Comparison of ENCODE assay signal across 18 cellular contexts in genomic region chr12:71759941-71760340, GRCh38. TPM values are rescaled to one million over a fixed set of nuclear protein-coding genes. Genes with fewer than 3 reads are reported as not detected.
DNase-seq lines count a peak whose midpoint lies in the region; ATAC-seq and TF ChIP-seq lines count a peak whose summit lies in the region.
"Had no signal": no experiment of that assay in that cellular context is flagged by ENCODE, and none has a peak within 500 bp of the region (broad histone marks: within the 10 kb centered on the region; RNA-seq: fewer than 3 reads in every experiment).

No MANE protein-coding gene starts in this region.

- ATAC-seq in activated T-helper 17 cell treated with anti-CD3 and anti-CD28 coated beads, Interleukin-2, amount 50 U/mL, for 72 hours (replicated peaks), result no peak
- ATAC-seq in naive thymus-derived CD4-positive, alpha-beta T cell, result no peak
- ATAC-seq in aorta (ENCODE audit: low FRiP score) (no peak), HG03432 (IDR thresholded peaks at IDR 0.05; ENCODE audit: unreplicated experiment) (no peak)
- no peak for ATAC-seq in activated CD8-positive, alpha-beta T cell treated with anti-CD3 and anti-CD28 coated beads for 36 hours
- ATAC-seq: A549 had no signal

- H3K9me3 ChIP-seq in HEK293 (ENCODE audit: control insufficient read depth, insufficient read depth, low read depth, low read length) (no peaks in the 10 kb centered on the region), aorta (ENCODE audit: control insufficient read depth, low read length) (no peaks in the 10 kb centered on the region)
- peaks cover 0 to 20% (median 0%) of the 10 kb centered on the region in 3 experiments for H3K9me3 ChIP-seq in naive thymus-derived CD4-positive, alpha-beta T cell (ENCODE audit: control insufficient read depth in 2 of 3, low read length in 3 of 3)

- H3K27me3 Mint-ChIP-seq in activated CD4-positive, alpha-beta memory T cell treated with anti-CD3 and anti-CD28 coated beads for 36 hours, result no peaks in the 10 kb centered on the region
- H3K27me3 Mint-ChIP-seq in activated CD4-positive, alpha-beta memory T cell treated with anti-CD3 and anti-CD28 coated beads, Interleukin-2, amount 10 ng/mL, durations not matched to agents 7 days and 5 days, result no peaks in the 10 kb centered on the region
- no peaks in the 10 kb centered on the region for H3K27me3 Mint-ChIP-seq in activated T-helper 17 cell treated with anti-CD3 and anti-CD28 coated beads, Interleukin-2, amount 50 U/mL, for 72 hours
- no peaks in the 10 kb centered on the region for H3K27me3 Mint-ChIP-seq in naive thymus-derived CD4-positive, alpha-beta T cell
- no peaks in the 10 kb centered on the region for H3K27me3 Mint-ChIP-seq in activated CD8-positive, alpha-beta T cell treated with anti-CD3 and anti-CD28 coated beads for 36 hours

- H3K27ac ChIP-seq in HEK293 (ENCODE audit: extremely low read depth, low read depth, low read length) (no peak overlapping the region), aorta (ENCODE audit: low read depth in 1 of 2, low read length in 2 of 2) (no peak overlapping the region)
- no peak overlapping the region for H3K27ac ChIP-seq in naive thymus-derived CD4-positive, alpha-beta T cell (ENCODE audit: low read depth, low read length)
- H3K27ac ChIP-seq: 22Rv1, A549, KMS-11 had no signal

- H3K27me3 ChIP-seq in naive thymus-derived CD4-positive, alpha-beta T cell (ENCODE audit: control insufficient read depth in 2 of 2, insufficient read depth in 2 of 2, low read length in 2 of 2), result no peaks in the 10 kb centered on the region
- no peaks in the 10 kb centered on the region for H3K27me3 ChIP-seq in aorta (ENCODE audit: control insufficient read depth in 1 of 2, insufficient read depth in 2 of 2, low read length in 1 of 2)

- H3K4me1 ChIP-seq in HEK293 (ENCODE audit: control insufficient read depth, insufficient read depth, low read length) (no peaks in the 10 kb centered on the region), aorta (ENCODE audit: control insufficient read depth in 1 of 2, insufficient read depth in 2 of 2, low read length in 2 of 2) (peaks cover 3 to 5% of the 10 kb centered on the region in 2 donors)
- peaks cover 11 to 16% of the 10 kb centered on the region in 2 donors for H3K4me1 ChIP-seq in naive thymus-derived CD4-positive, alpha-beta T cell (ENCODE audit: control insufficient read depth in 2 of 2, insufficient read depth in 2 of 2, low read length in 2 of 2)

- WGBS in aorta, 2 donors, result 93% methylated on average over 3 of the region's 3 CpGs

- CTCF ChIA-PET in activated CD4-positive, alpha-beta memory T cell treated with anti-CD3 and anti-CD28 coated beads for 36 hours (lab: Charles Lee), result interaction anchor here (0.6 to 2.5 kb wide), 3 partner anchors 13 to 68 kb away, joined by 3 to 8 read pairs (median 5); no protein-coding TSS in a partner anchor
- CTCF ChIA-PET in activated CD4-positive, alpha-beta memory T cell treated with anti-CD3 and anti-CD28 coated beads, Interleukin-2, amount 10 ng/mL, durations not matched to agents 7 days and 5 days (lab: Charles Lee), result interaction anchor here (1.3 kb wide), 1 partner anchor 13 kb away, joined by 3 read pairs; no protein-coding TSS in a partner anchor
- CTCF ChIA-PET in HEK293 (lab: Yijun Ruan, JAX), result interaction anchor here (1.9 kb wide), 1 partner anchor 20 kb away, joined by 9 read pairs; no protein-coding TSS in a partner anchor
- CTCF ChIA-PET in naive thymus-derived CD4-positive, alpha-beta T cell (lab: Charles Lee), result no interaction called here
- CTCF ChIA-PET in activated CD8-positive, alpha-beta T cell treated with anti-CD3 and anti-CD28 coated beads for 36 hours (lab: Charles Lee), result interaction anchor here (1.1 to 3.0 kb wide), 4 partner anchors 13 to 123 kb away, joined by 3 to 14 read pairs (median 5); no protein-coding TSS in a partner anchor

- intact Hi-C loops in activated CD4-positive, alpha-beta memory T cell treated with anti-CD3 and anti-CD28 coated beads for 36 hours (cut with micrococcal nuclease), result loop anchor here (5.0 to 10.0 kb wide), 2 partner anchors 47 to 1515 kb away; partner anchors contain the start of gene CNOT2
- intact Hi-C loops in naive thymus-derived CD4-positive, alpha-beta T cell (cut with micrococcal nuclease), result loop anchor here in 1 of 2 donors (10.0 kb wide), 1 partner anchor 1515 kb away; the partner anchor contains the start of gene CNOT2
- intact Hi-C loops in aorta (cut with DNase I), result loop anchor here (10.0 kb wide), 3 partner anchors 75 to 345 kb away; partner anchors contain the start of genes TBC1D15 (in 2 of the 2), THAP2 (in 1 of the 2) and ZFC3H1 (in 1 of the 2)
- intact Hi-C loops in activated CD8-positive, alpha-beta T cell treated with anti-CD3 and anti-CD28 coated beads for 36 hours (cut with micrococcal nuclease), result no loop called here

- H3K36me3 ChIP-seq in HEK293 (ENCODE audit: control insufficient read depth in 2 of 2, insufficient read depth in 1 of 2, low read length in 2 of 2), result peaks cover 9 to 44% of the 10 kb centered on the region in 2 experiments; a peak in 2 of 3 replicates
- peaks cover 5 to 33% (median 7%) of the 10 kb centered on the region in 3 experiments for H3K36me3 ChIP-seq in naive thymus-derived CD4-positive, alpha-beta T cell (ENCODE audit: control insufficient read depth in 2 of 3, insufficient read depth in 3 of 3, low read length in 3 of 3)
- no peaks in the 10 kb centered on the region for H3K36me3 ChIP-seq in aorta (ENCODE audit: control insufficient read depth in 1 of 2, insufficient read depth in 2 of 2, low read length in 1 of 2)

- TF ChIP-seq CTCF in HEK293 (tag by site-specific recombination; IDR thresholded peaks at IDR 0.05), result no peak
- no peak for TF ChIP-seq CTCF in activated CD8-positive, alpha-beta T cell treated with anti-CD3 and anti-CD28 coated beads for 36 hours (IDR thresholded peaks at IDR 0.05)

- H3K27ac Mint-ChIP-seq in activated CD4-positive, alpha-beta memory T cell treated with anti-CD3 and anti-CD28 coated beads for 36 hours, result peak overlapping the region; percentile 23
- no peak overlapping the region for H3K27ac Mint-ChIP-seq in activated CD4-positive, alpha-beta memory T cell treated with anti-CD3 and anti-CD28 coated beads, Interleukin-2, amount 10 ng/mL, durations not matched to agents 7 days and 5 days
- H3K27ac Mint-ChIP-seq in activated T-helper 17 cell treated with anti-CD3 and anti-CD28 coated beads, Interleukin-2, amount 50 U/mL, for 72 hours, result no peak overlapping the region
- no peak overlapping the region for H3K27ac Mint-ChIP-seq in naive thymus-derived CD4-positive, alpha-beta T cell
- no peak overlapping the region for H3K27ac Mint-ChIP-seq in activated CD8-positive, alpha-beta T cell treated with anti-CD3 and anti-CD28 coated beads for 36 hours
- H3K27ac Mint-ChIP-seq: HFFc6 had no signal

- no peak overlapping the region for H3K4me3 Mint-ChIP-seq in activated CD4-positive, alpha-beta memory T cell treated with anti-CD3 and anti-CD28 coated beads for 36 hours
- no peak overlapping the region for H3K4me3 Mint-ChIP-seq in activated CD4-positive, alpha-beta memory T cell treated with anti-CD3 and anti-CD28 coated beads, Interleukin-2, amount 10 ng/mL, durations not matched to agents 7 days and 5 days
- peak overlapping the region; percentile 95 for H3K4me3 Mint-ChIP-seq in activated T-helper 17 cell treated with anti-CD3 and anti-CD28 coated beads, Interleukin-2, amount 50 U/mL, for 72 hours
- peak overlapping the region in 5 of 10 donors; percentile 27 to 57 (median 42) for H3K4me3 Mint-ChIP-seq in naive thymus-derived CD4-positive, alpha-beta T cell
- H3K4me3 Mint-ChIP-seq in activated CD8-positive, alpha-beta T cell treated with anti-CD3 and anti-CD28 coated beads for 36 hours, result no peak overlapping the region
- H3K4me3 Mint-ChIP-seq: CD14-positive monocyte, HFFc6 had no signal

- H3K9me3 Mint-ChIP-seq in activated CD4-positive, alpha-beta memory T cell treated with anti-CD3 and anti-CD28 coated beads for 36 hours, result peaks cover 40% of the 10 kb centered on the region
- H3K9me3 Mint-ChIP-seq in activated CD4-positive, alpha-beta memory T cell treated with anti-CD3 and anti-CD28 coated beads, Interleukin-2, amount 10 ng/mL, durations not matched to agents 7 days and 5 days, result peaks cover 36% of the 10 kb centered on the region
- H3K9me3 Mint-ChIP-seq in activated T-helper 17 cell treated with anti-CD3 and anti-CD28 coated beads, Interleukin-2, amount 50 U/mL, for 72 hours, result peaks cover 4% of the 10 kb centered on the region
- H3K9me3 Mint-ChIP-seq in naive thymus-derived CD4-positive, alpha-beta T cell, result peaks cover 0 to 62% (median 21%) of the 10 kb centered on the region in 11 donors
- peaks cover 23% of the 10 kb centered on the region for H3K9me3 Mint-ChIP-seq in activated CD8-positive, alpha-beta T cell treated with anti-CD3 and anti-CD28 coated beads for 36 hours

- no peak for DNase-seq in activated CD4-positive, alpha-beta memory T cell treated with anti-CD3 and anti-CD28 coated beads for 36 hours
- DNase-seq in activated CD4-positive, alpha-beta memory T cell treated with anti-CD3 and anti-CD28 coated beads, Interleukin-2, amount 10 ng/mL, durations not matched to agents 7 days and 5 days, result no peak
- no peak for DNase-seq in naive thymus-derived CD4-positive, alpha-beta T cell
- DNase-seq in aorta, result no peak
- no peak for DNase-seq in activated CD8-positive, alpha-beta T cell treated with anti-CD3 and anti-CD28 coated beads for 36 hours
- DNase-seq: AML-193; CD8-positive, alpha-beta memory T cell; COR-L47; GOT3; HFFc6 had no signal

- H3K4me3 ChIP-seq in HEK293 (ENCODE audit: low read depth, low read length) (no peak overlapping the region), aorta (ENCODE audit: low read length in 2 of 2) (no peak overlapping the region)
- H3K4me3 ChIP-seq in naive thymus-derived CD4-positive, alpha-beta T cell (ENCODE audit: low read length), result peak overlapping the region; percentile 0
- H3K4me3 ChIP-seq: A549, HAP-1 had no signal

- peaks cover 71% of the 10 kb centered on the region for H3K36me3 Mint-ChIP-seq in activated CD4-positive, alpha-beta memory T cell treated with anti-CD3 and anti-CD28 coated beads for 36 hours
- H3K36me3 Mint-ChIP-seq in activated CD4-positive, alpha-beta memory T cell treated with anti-CD3 and anti-CD28 coated beads, Interleukin-2, amount 10 ng/mL, durations not matched to agents 7 days and 5 days (ENCODE audit: low read depth), result peaks cover 67% of the 10 kb centered on the region
- peaks cover 91% of the 10 kb centered on the region for H3K36me3 Mint-ChIP-seq in activated T-helper 17 cell treated with anti-CD3 and anti-CD28 coated beads, Interleukin-2, amount 50 U/mL, for 72 hours (ENCODE audit: low read depth)
- peaks cover 8 to 65% (median 55%) of the 10 kb centered on the region in 5 donors for H3K36me3 Mint-ChIP-seq in naive thymus-derived CD4-positive, alpha-beta T cell
- peaks cover 79% of the 10 kb centered on the region for H3K36me3 Mint-ChIP-seq in activated CD8-positive, alpha-beta T cell treated with anti-CD3 and anti-CD28 coated beads for 36 hours (ENCODE audit: low read depth)

- POLR2A ChIA-PET in activated CD4-positive, alpha-beta memory T cell treated with anti-CD3 and anti-CD28 coated beads for 36 hours (lab: Charles Lee), result interaction anchor here (0.5 to 1.0 kb wide), 2 partner anchors 80 to 1981 kb away, joined by 3 read pairs; partner anchors contain the start of gene TBC1D15
- POLR2A ChIA-PET in activated CD4-positive, alpha-beta memory T cell treated with anti-CD3 and anti-CD28 coated beads, Interleukin-2, amount 10 ng/mL, durations not matched to agents 7 days and 5 days (lab: Charles Lee), result interaction anchor here (1.5 kb wide), 1 partner anchor 79 kb away, joined by 3 read pairs; no protein-coding TSS in a partner anchor
- POLR2A ChIA-PET in HEK293 (lab: Yijun Ruan, JAX), result no interaction called here
- POLR2A ChIA-PET in naive thymus-derived CD4-positive, alpha-beta T cell (lab: Charles Lee), result interaction anchor here (0.6 to 2.9 kb wide), 3 partner anchors 74 to 87 kb away, joined by 4 to 18 read pairs (median 8); partner anchors contain the start of genes TBC1D15 and TMEM19
- POLR2A ChIA-PET in activated CD8-positive, alpha-beta T cell treated with anti-CD3 and anti-CD28 coated beads for 36 hours (lab: Charles Lee), result interaction anchor here (1.3 kb wide), 1 partner anchor 13 kb away, joined by 5 read pairs; no protein-coding TSS in a partner anchor

- peaks cover 48% of the 10 kb centered on the region for H3K4me1 Mint-ChIP-seq in activated CD4-positive, alpha-beta memory T cell treated with anti-CD3 and anti-CD28 coated beads for 36 hours (ENCODE audit: low read depth)
- peaks cover 34% of the 10 kb centered on the region for H3K4me1 Mint-ChIP-seq in activated CD4-positive, alpha-beta memory T cell treated with anti-CD3 and anti-CD28 coated beads, Interleukin-2, amount 10 ng/mL, durations not matched to agents 7 days and 5 days
- peaks cover 27% of the 10 kb centered on the region for H3K4me1 Mint-ChIP-seq in activated T-helper 17 cell treated with anti-CD3 and anti-CD28 coated beads, Interleukin-2, amount 50 U/mL, for 72 hours
- H3K4me1 Mint-ChIP-seq in naive thymus-derived CD4-positive, alpha-beta T cell, result peaks cover 30 to 72% (median 66%) of the 10 kb centered on the region in 7 donors
- peaks cover 56% of the 10 kb centered on the region for H3K4me1 Mint-ChIP-seq in activated CD8-positive, alpha-beta T cell treated with anti-CD3 and anti-CD28 coated beads for 36 hours (ENCODE audit: low read depth)

RNA-seq across cellular contexts. Expression of gene RAB21, which starts 5.3 kb away (rescaled TPM):
- total RNA-seq in activated CD4-positive, alpha-beta memory T cell treated with anti-CD3 and anti-CD28 coated beads for 36 hours, result 10 to 100 TPM; 72.7 to 76.8 TPM
- 10 to 100 TPM; 65.0 to 67.3 TPM for total RNA-seq in activated CD4-positive, alpha-beta memory T cell treated with anti-CD3 and anti-CD28 coated beads, Interleukin-2, amount 10 ng/mL, durations not matched to agents 7 days and 5 days
- total RNA-seq in activated T-helper 17 cell treated with anti-CD3 and anti-CD28 coated beads, Interleukin-2, amount 50 U/mL, for 72 hours, result 100 to 1,000 TPM in 1 of 2 donors, 10 to 100 TPM in 1; 60.1 to 104 TPM
- total RNA-seq in naive thymus-derived CD4-positive, alpha-beta T cell, result 10 to 100 TPM; 53.6 to 81.7 (median 73.7) TPM
- polyA plus RNA-seq in naive thymus-derived CD4-positive, alpha-beta T cell, result 10 to 100 TPM; 21.8 to 29.0 TPM
- 100 to 1,000 TPM in 1 of 2 donors, 10 to 100 TPM in 1; 97.2 to 113 TPM for total RNA-seq in aorta
- 10 to 100 TPM; 28.0 to 31.6 TPM for polyA plus RNA-seq in aorta
- 10 to 100 TPM; 78.1 to 88.6 TPM for total RNA-seq in activated CD8-positive, alpha-beta T cell treated with anti-CD3 and anti-CD28 coated beads for 36 hours
